Comparison of ENCODE assay signal across 14 cellular contexts in genomic region chr13:41356788-41357187, GRCh38.
DNase-seq lines count a peak whose midpoint lies in the region; ATAC-seq and TF ChIP-seq lines count a peak whose summit lies in the region.
"Had no signal": no experiment of that assay in that cellular context is flagged by ENCODE, and none has a peak within 500 bp of the region (broad histone marks: within the 10 kb centered on the region; RNA-seq: fewer than 3 reads in every experiment).

No MANE protein-coding gene starts in this region.

- DNase-seq in activated CD4-positive, alpha-beta T cell treated with anti-CD3 and anti-CD28 coated beads for 4 hours, result peak; percentile 32 to 35
- DNase-seq in central memory CD8-positive, alpha-beta T cell (ENCODE audit: low spot score in 2 of 2), result no peak
- DNase-seq in stimulated activated CD4-positive, alpha-beta T cell treated with anti-CD3 and anti-CD28 coated beads, Interleukin-15, amount 100 ng/mL, for 24 hours, result peak; percentile 29
- DNase-seq in NCI-H1105 (lab: John Stamatoyannopoulos, UW), result no peak
- no peak for DNase-seq in RWPE1 (ENCODE audit: low spot score)
- no peak for DNase-seq in NCI-H2107 treated with DMSO at 0.1 percent for 48 hours (lab: John Stamatoyannopoulos, UW; ENCODE audit: unreplicated experiment)
- DNase-seq: body of pancreas, Calu3, NCI-H226, sigmoid colon had no signal

- peaks cover 51% of the 10 kb centered on the region for H3K4me1 Mint-ChIP-seq in central memory CD8-positive, alpha-beta T cell

- H3K27me3 Mint-ChIP-seq in central memory CD8-positive, alpha-beta T cell, result no peaks in the 10 kb centered on the region

- peak overlapping the region; percentile 89 for H3K27ac Mint-ChIP-seq in central memory CD8-positive, alpha-beta T cell (ENCODE audit: low read depth)

- ATAC-seq in central memory CD8-positive, alpha-beta T cell (replicated peaks; ENCODE audit: extremely low read depth, poor library complexity, severe bottlenecking), result peak; percentile 74
- ATAC-seq in HG03571 (IDR thresholded peaks at IDR 0.05; ENCODE audit: unreplicated experiment), result no peak
- ATAC-seq: body of pancreas had no signal

- peaks cover 25% of the 10 kb centered on the region for H3K36me3 Mint-ChIP-seq in central memory CD8-positive, alpha-beta T cell (ENCODE audit: insufficient read depth)

- CTCF ChIA-PET in RWPE1 (lab: Yijun Ruan, JAX), result interaction anchor here (0.5 to 0.6 kb wide), 2 partner anchors 293 to 354 kb away, joined by 3 read pairs; no protein-coding TSS in a partner anchor

- H3K4me3 Mint-ChIP-seq in central memory CD8-positive, alpha-beta T cell, result peak overlapping the region; percentile 61

- H3K27ac ChIP-seq in KOPT-K1 (ENCODE audit: low read depth, low read length, poor library complexity, severe bottlenecking) (peak overlapping the region; percentile 52), RWPE1 (no peak overlapping the region)
- H3K27ac ChIP-seq: body of pancreas, esophagus muscularis mucosa, KMS-11, sigmoid colon had no signal

- H3K9me3 Mint-ChIP-seq in central memory CD8-positive, alpha-beta T cell, result no peaks in the 10 kb centered on the region

- TF ChIP-seq CTCF in RWPE1 (conservative IDR thresholded peaks at IDR 0.05; ENCODE audit: low read depth), result no peak

- no peaks in the 10 kb centered on the region for H3K9me3 ChIP-seq in KOPT-K1 (ENCODE audit: insufficient read depth, low read length, poor library complexity, severe bottlenecking)
- H3K9me3 ChIP-seq: body of pancreas, esophagus muscularis mucosa, sigmoid colon had no signal

- H3K36me3 ChIP-seq in KOPT-K1 (ENCODE audit: insufficient read depth, low read length), result peaks cover 70% of the 10 kb centered on the region

- POLR2A ChIA-PET in RWPE1 (lab: Yijun Ruan, JAX; ENCODE audit: low non-redundant PET), result no interaction called here

Comparison
In these comparisons a context has a peak if more than half of its experiments do, and no peak if none do; other contexts are left out.
1. DNase-seq: peak in activated CD4-positive, alpha-beta T cell treated with anti-CD3 and anti-CD28 coated beads for 4 hours (2 of 2) and stimulated activated CD4-positive, alpha-beta T cell treated with anti-CD3 and anti-CD28 coated beads, Interleukin-15, amount 100 ng/mL, for 24 hours (single experiment); none in central memory CD8-positive, alpha-beta T cell (0 of 2), NCI-H1105 (single experiment), RWPE1 (single experiment) and NCI-H2107 treated with DMSO at 0.1 percent for 48 hours (single experiment).